In the genomic region with DNA sequence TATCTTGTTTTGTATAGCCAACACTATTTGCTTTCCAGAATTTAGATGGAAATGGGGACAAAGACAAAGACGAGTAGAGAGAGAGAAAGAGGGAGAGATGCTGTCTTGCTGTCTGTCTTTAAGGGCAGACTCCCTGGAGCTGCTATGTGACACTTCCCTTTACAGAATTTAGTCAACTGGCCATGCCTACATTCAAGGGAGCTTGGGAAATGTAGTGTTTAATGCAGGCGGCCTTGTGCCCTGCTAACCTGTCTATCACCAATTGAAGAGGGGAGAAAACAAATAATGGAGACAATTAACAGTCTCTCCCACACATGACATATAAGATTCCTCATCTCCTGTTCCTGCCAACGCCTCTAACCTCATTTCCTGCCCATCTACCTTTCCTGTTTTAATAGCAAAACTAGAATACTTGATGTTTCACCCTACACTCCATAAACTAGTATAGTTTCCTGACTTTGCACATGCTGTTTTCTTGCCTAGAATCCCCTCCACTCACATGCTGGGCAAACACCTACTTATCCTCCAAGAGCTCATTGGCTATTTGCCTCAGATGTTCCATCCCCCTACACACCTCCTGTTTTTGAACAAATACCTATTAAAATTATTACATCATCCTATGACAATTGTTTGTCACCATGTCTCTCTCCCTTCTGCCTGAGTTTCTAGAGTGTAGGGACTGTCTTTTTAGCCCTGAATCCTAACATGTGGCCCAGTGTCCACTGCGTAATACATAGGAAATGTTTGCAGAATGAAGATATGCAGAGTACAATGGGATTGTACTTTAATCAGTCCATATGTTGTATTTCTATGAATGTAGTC, we compare ENCODE assay signal across 12 cellular contexts.
A peak's percentile ranks its signal among the peaks of the same experiment; 100 is the strongest.
DNase-seq lines count a peak whose midpoint lies in the region; TF ChIP-seq lines count a peak whose summit lies in the region.
"Had no signal": no experiment of that assay in that cellular context is flagged by ENCODE, and none has a peak within 500 bp of the region (broad histone marks: within the 10 kb centered on the region; RNA-seq: fewer than 3 reads in every experiment).

No MANE protein-coding gene starts in this region.

- no peak overlapping the region for H3K4me2 ChIP-seq in PC-9

- H3K79me2 ChIP-seq in PC-9 (ENCODE audit: low read depth), result no peaks in the 10 kb centered on the region

- H3K9me3 ChIP-seq in PC-9 (ENCODE audit: insufficient read depth, low read depth), result no peaks in the 10 kb centered on the region
- H3K9me3 ChIP-seq: colonic mucosa had no signal

- H3K27me3 ChIP-seq in PC-9 (ENCODE audit: insufficient read depth, low read depth), result no peaks in the 10 kb centered on the region
- H3K27me3 ChIP-seq: colonic mucosa had no signal

- H3K4me1 Mint-ChIP-seq in dendritic cell treated with granulocyte-macrophage colony-stimulating factor and Interleukin-4, amounts not matched to agents 40 ng/mL and 50 ng/mL, for 4 days (ENCODE audit: low read depth), result peaks cover 47% of the 10 kb centered on the region

- BruUV-seq in PC-9 (replicated peaks; lab: Mats Ljungman, UMichigan), result no TSS peak

- no peaks in the 10 kb centered on the region for H3K9me2 ChIP-seq in PC-9 (ENCODE audit: insufficient read depth)

- POLR2A ChIA-PET in PC-9 (lab: Charles Lee; ENCODE audit: unreplicated experiment), result no interaction called here

- no peaks in the 10 kb centered on the region for H3K27me3 Mint-ChIP-seq in dendritic cell treated with granulocyte-macrophage colony-stimulating factor and Interleukin-4, amounts not matched to agents 40 ng/mL and 50 ng/mL, for 4 days

- no peaks in the 10 kb centered on the region for H3K4me1 ChIP-seq in PC-9 (replicated peaks; ENCODE audit: insufficient read depth)
- H3K4me1 ChIP-seq: colonic mucosa had no signal

- peak overlapping the region; percentile 23; the same call in 1 of the 2 replicates for H2AFZ ChIP-seq in PC-9

- no peaks in the 10 kb centered on the region for H3F3A ChIP-seq in PC-9 (ENCODE audit: insufficient read depth, low read depth)

- H3K9me3 Mint-ChIP-seq in dendritic cell treated with granulocyte-macrophage colony-stimulating factor and Interleukin-4, amounts not matched to agents 40 ng/mL and 50 ng/mL, for 4 days, result no peaks in the 10 kb centered on the region

- intact Hi-C loops in PC-9 (cut with micrococcal nuclease; ENCODE audit: unreplicated experiment), result no loop called here
- intact Hi-C loops in dendritic cell treated with granulocyte-macrophage colony-stimulating factor and Interleukin-4, amounts not matched to agents 40 ng/mL and 50 ng/mL, for 4 days (cut with micrococcal nuclease), result no loop called here

- H3K36me3 ChIP-seq in PC-9 (ENCODE audit: low read depth), result no peaks in the 10 kb centered on the region
- H3K36me3 ChIP-seq: colonic mucosa had no signal

- CTCF ChIA-PET in PC-9 (lab: Charles Lee), result no interaction called here

- no peak overlapping the region for H3K4me3 ChIP-seq in PC-9
- H3K4me3 ChIP-seq: colonic mucosa had no signal

- H4K20me1 ChIP-seq in PC-9 (ENCODE audit: insufficient read depth), result no peaks in the 10 kb centered on the region

- peak; percentile 27 for DNase-seq in stimulated activated CD4-positive, alpha-beta T cell treated with anti-CD3 and anti-CD28 coated beads, Interleukin-4, amount 100 ng/mL, for 24 hours
- no peak for DNase-seq in stimulated activated CD4-positive, alpha-beta T cell treated with anti-CD3 and anti-CD28 coated beads, Interleukin-1b, Interleukin-23, amount 100 ng/mL, for 48 hours
- DNase-seq in PC-9 (no peak), DMS79 treated with DMSO at 0.1 percent for 48 hours (lab: John Stamatoyannopoulos, UW) (no peak), NCI-H1048 (lab: John Stamatoyannopoulos, UW) (no peak), inferior parietal cortex (ENCODE audit: extremely low spot score) (no peak), HPDE6-E6E7 (ENCODE audit: extremely low spot score) (no peak)
- DNase-seq: colonic mucosa, COR-L47, mesenchymal stem cell, NCI-H1092 had no signal

- no peak overlapping the region for H3K4me3 Mint-ChIP-seq in dendritic cell treated with granulocyte-macrophage colony-stimulating factor and Interleukin-4, amounts not matched to agents 40 ng/mL and 50 ng/mL, for 4 days

- peaks cover 23% of the 10 kb centered on the region for H3K36me3 Mint-ChIP-seq in dendritic cell treated with granulocyte-macrophage colony-stimulating factor and Interleukin-4, amounts not matched to agents 40 ng/mL and 50 ng/mL, for 4 days (ENCODE audit: low read depth)

- peak overlapping the region; percentile 79 for H3K27ac Mint-ChIP-seq in dendritic cell treated with granulocyte-macrophage colony-stimulating factor and Interleukin-4, amounts not matched to agents 40 ng/mL and 50 ng/mL, for 4 days

- no peak overlapping the region for H3K27ac ChIP-seq in PC-9
- H3K27ac ChIP-seq: colonic mucosa had no signal

- no peak for TF ChIP-seq CTCF in PC-9 (conservative IDR thresholded peaks at IDR 0.05)
